8 cellular contexts compared by ENCODE assay signal in genomic region chr5:55344392-55344992, GRCh38. TPM values are rescaled to one million over a fixed set of nuclear protein-coding genes. Genes with fewer than 3 reads are reported as not detected.
DNase-seq lines count a peak whose midpoint lies in the region; ATAC-seq, FAIRE-seq and TF ChIP-seq lines count a peak whose summit lies in the region.

No MANE protein-coding gene starts in this region.

- H3K27me3 ChIP-seq in PC-9 (ENCODE audit: insufficient read depth, low read depth): no peaks in the 10 kb centered on the region

- H3K36me3 ChIP-seq in PC-9 (ENCODE audit: low read depth): peaks cover 26% of the 10 kb centered on the region

- TF ChIP-seq CTCF in GM10266 (IDR thresholded peaks at IDR 0.05; ENCODE audit: control insufficient read depth, insufficient read depth, low read depth, missing control alignments) (peak; percentile 76), PC-9 (conservative IDR thresholded peaks at IDR 0.05) (peak; percentile 90), fibroblast of the aortic adventitia (IDR thresholded peaks at IDR 0.05; ENCODE audit: insufficient read depth, low read length) (peak; percentile 95), osteocyte (IDR thresholded peaks at IDR 0.05) (peak; percentile 89), type B pancreatic cell (conservative IDR thresholded peaks at IDR 0.05) (peak; percentile 96)

- H4K20me1 ChIP-seq in PC-9 (ENCODE audit: insufficient read depth): no peaks in the 10 kb centered on the region; the same call in 1 of the 2 replicates

- no peak overlapping the region for H2AFZ ChIP-seq in PC-9

- no peak overlapping the region for H3K4me3 Mint-ChIP-seq in activated T-helper 1 cell treated with anti-CD3 and anti-CD28 coated beads, Interleukin-12 subunit alpha, Interleukin-12 subunit beta, Interleukin-2, Interleukin-4 antibody, amounts not matched to agents 30 ng/mL and 10 ng/mL and 1 ng/mL, durations not matched to agents 14 hours and 24 hours and 36 hours
- H3K4me3 Mint-ChIP-seq in osteocyte (ENCODE audit: unreplicated experiment): no peak overlapping the region
- H3K4me3 Mint-ChIP-seq in type B pancreatic cell: no peak overlapping the region

- H3F3A ChIP-seq in PC-9 (ENCODE audit: insufficient read depth, low read depth): peaks cover 7% of the 10 kb centered on the region; the same call in 1 of the 2 replicates

- peaks cover 41% of the 10 kb centered on the region for H3K36me3 Mint-ChIP-seq in activated T-helper 1 cell treated with anti-CD3 and anti-CD28 coated beads, Interleukin-12 subunit alpha, Interleukin-12 subunit beta, Interleukin-2, Interleukin-4 antibody, amounts not matched to agents 30 ng/mL and 10 ng/mL and 1 ng/mL, durations not matched to agents 14 hours and 24 hours and 36 hours (ENCODE audit: low read depth)
- H3K36me3 Mint-ChIP-seq in osteocyte (ENCODE audit: unreplicated experiment) (peaks cover 47% of the 10 kb centered on the region), type B pancreatic cell (peaks cover 23% of the 10 kb centered on the region)

- DNase-seq in GM10266 (ENCODE audit: extremely low spot score) (no peak), PC-9 (peak; percentile 45 to 51), fibroblast of the aortic adventitia (ENCODE audit: low read depth) (peak; percentile 79), osteocyte (ENCODE audit: extremely low spot score, unreplicated experiment) (no peak), type B pancreatic cell (ENCODE audit: extremely low spot score, unreplicated experiment) (no peak)
- DNase-seq in activated T-helper 1 cell treated with anti-CD3 and anti-CD28 coated beads, Interleukin-12 subunit alpha, Interleukin-12 subunit beta, Interleukin-2, Interleukin-4 antibody, amounts not matched to agents 30 ng/mL and 10 ng/mL and 1 ng/mL, durations not matched to agents 14 hours and 24 hours and 36 hours (ENCODE audit: low spot score): peak; percentile 37

- no peaks in the 10 kb centered on the region for H3K9me3 Mint-ChIP-seq in activated T-helper 1 cell treated with anti-CD3 and anti-CD28 coated beads, Interleukin-12 subunit alpha, Interleukin-12 subunit beta, Interleukin-2, Interleukin-4 antibody, amounts not matched to agents 30 ng/mL and 10 ng/mL and 1 ng/mL, durations not matched to agents 14 hours and 24 hours and 36 hours
- H3K9me3 Mint-ChIP-seq in osteocyte (ENCODE audit: unreplicated experiment): no peaks in the 10 kb centered on the region
- no peaks in the 10 kb centered on the region for H3K9me3 Mint-ChIP-seq in type B pancreatic cell

- H3K9me2 ChIP-seq in PC-9 (ENCODE audit: insufficient read depth): no peaks in the 10 kb centered on the region

- FAIRE-seq in A204.1 (lab: Jason Lieb, UNC): peak; percentile 98

- H3K4me3 ChIP-seq in PC-9 (no peak overlapping the region), fibroblast of the aortic adventitia (ENCODE audit: low read depth, low read length) (no peak overlapping the region)

- BruUV-seq in PC-9 (replicated peaks; lab: Mats Ljungman, UMichigan): no TSS peak

- POLR2A ChIA-PET in PC-9 (lab: Charles Lee; ENCODE audit: unreplicated experiment): no interaction called here

- intact Hi-C loops in PC-9 (cut with micrococcal nuclease; ENCODE audit: unreplicated experiment): loop anchor here (1.0 kb wide), 1 partner anchor 350 kb away; no protein-coding TSS in a partner anchor
- intact Hi-C loops in activated T-helper 1 cell treated with anti-CD3 and anti-CD28 coated beads, Interleukin-12 subunit alpha, Interleukin-12 subunit beta, Interleukin-2, Interleukin-4 antibody, amounts not matched to agents 30 ng/mL and 10 ng/mL and 1 ng/mL, durations not matched to agents 14 hours and 24 hours and 36 hours (cut with micrococcal nuclease): loop anchor here (1.0 kb wide), 1 partner anchor 350 kb away; no protein-coding TSS in a partner anchor

- 0 out of 2 replicates have a peak overlapping the region, but pooled peaks have one; percentile 1 for H3K27ac ChIP-seq in PC-9

- no peaks in the 10 kb centered on the region for H3K9me3 ChIP-seq in PC-9 (ENCODE audit: insufficient read depth, low read depth)

- no peaks in the 10 kb centered on the region for H3K79me2 ChIP-seq in PC-9 (ENCODE audit: low read depth)

- H3K27me3 Mint-ChIP-seq in activated T-helper 1 cell treated with anti-CD3 and anti-CD28 coated beads, Interleukin-12 subunit alpha, Interleukin-12 subunit beta, Interleukin-2, Interleukin-4 antibody, amounts not matched to agents 30 ng/mL and 10 ng/mL and 1 ng/mL, durations not matched to agents 14 hours and 24 hours and 36 hours (ENCODE audit: insufficient read depth): no peaks in the 10 kb centered on the region
- H3K27me3 Mint-ChIP-seq in osteocyte (ENCODE audit: unreplicated experiment) (no peaks in the 10 kb centered on the region), type B pancreatic cell (no peaks in the 10 kb centered on the region)

- H3K4me1 ChIP-seq in PC-9 (replicated peaks; ENCODE audit: insufficient read depth): no peaks in the 10 kb centered on the region

- no peaks in the 10 kb centered on the region for H3K4me1 Mint-ChIP-seq in activated T-helper 1 cell treated with anti-CD3 and anti-CD28 coated beads, Interleukin-12 subunit alpha, Interleukin-12 subunit beta, Interleukin-2, Interleukin-4 antibody, amounts not matched to agents 30 ng/mL and 10 ng/mL and 1 ng/mL, durations not matched to agents 14 hours and 24 hours and 36 hours (ENCODE audit: low read depth)
- H3K4me1 Mint-ChIP-seq in osteocyte (ENCODE audit: unreplicated experiment) (peaks cover 2% of the 10 kb centered on the region), type B pancreatic cell (ENCODE audit: unreplicated experiment) (no peaks in the 10 kb centered on the region)

- H3K4me2 ChIP-seq in PC-9: no peak overlapping the region

- H3K27ac Mint-ChIP-seq in activated T-helper 1 cell treated with anti-CD3 and anti-CD28 coated beads, Interleukin-12 subunit alpha, Interleukin-12 subunit beta, Interleukin-2, Interleukin-4 antibody, amounts not matched to agents 30 ng/mL and 10 ng/mL and 1 ng/mL, durations not matched to agents 14 hours and 24 hours and 36 hours: no peak overlapping the region
- H3K27ac Mint-ChIP-seq in osteocyte (ENCODE audit: unreplicated experiment): peak overlapping the region; percentile 74
- peak overlapping the region; percentile 13 for H3K27ac Mint-ChIP-seq in type B pancreatic cell

- ATAC-seq in GM21423 (IDR thresholded peaks at IDR 0.05; ENCODE audit: unreplicated experiment): no peak

- CTCF ChIA-PET in PC-9 (lab: Charles Lee): interaction anchor here (0.7 kb wide), 1 partner anchor 60 kb away, joined by 3 read pairs; no protein-coding TSS in a partner anchor

RNA-seq across cellular contexts. Expression of gene MTREX, which starts 36.7 kb away (rescaled TPM):
- total RNA-seq in PC-9 (2021): 51.7 and 56.7 TPM in 2 replicates
- total RNA-seq in activated T-helper 1 cell treated with anti-CD3 and anti-CD28 coated beads, Interleukin-12 subunit alpha, Interleukin-12 subunit beta, Interleukin-2, Interleukin-4 antibody, amounts not matched to agents 30 ng/mL and 10 ng/mL and 1 ng/mL, durations not matched to agents 14 hours and 24 hours and 36 hours: 110 and 122 TPM in 2 replicates
- total RNA-seq in fibroblast of the aortic adventitia (ENCODE audit: low replicate concordance): 102 and 123 TPM in 2 replicates
- 58.5 and 61.3 TPM in 2 replicates for total RNA-seq in osteocyte
- 66.0 and 77.5 TPM in 2 replicates for total RNA-seq in type B pancreatic cell (ENCODE audit: low replicate concordance)

RNA-seq across cellular contexts. Expression of gene DHX29, which starts 37.0 kb away (rescaled TPM):
- total RNA-seq in PC-9 (2021): 11.1 and 16.5 TPM in 2 replicates
- 20.3 and 22.3 TPM in 2 replicates for total RNA-seq in activated T-helper 1 cell treated with anti-CD3 and anti-CD28 coated beads, Interleukin-12 subunit alpha, Interleukin-12 subunit beta, Interleukin-2, Interleukin-4 antibody, amounts not matched to agents 30 ng/mL and 10 ng/mL and 1 ng/mL, durations not matched to agents 14 hours and 24 hours and 36 hours
- 36.7 and 53.4 TPM in 2 replicates for total RNA-seq in fibroblast of the aortic adventitia (ENCODE audit: low replicate concordance)
- total RNA-seq in osteocyte: 23.1 and 24.5 TPM in 2 replicates
- 21.7 and 24.0 TPM in 2 replicates for total RNA-seq in type B pancreatic cell (ENCODE audit: low replicate concordance)

Comparison
In these comparisons a context has a peak if more than half of its experiments do, and no peak if none do; other contexts are left out.
1. DNase-seq: peak in PC-9 (2 of 2), activated T-helper 1 cell treated with anti-CD3 and anti-CD28 coated beads, Interleukin-12 subunit alpha, Interleukin-12 subunit beta, Interleukin-2, Interleukin-4 antibody, amounts not matched to agents 30 ng/mL and 10 ng/mL and 1 ng/mL, durations not matched to agents 14 hours and 24 hours and 36 hours (single experiment) and fibroblast of the aortic adventitia (single experiment); none in GM10266 (single experiment), osteocyte (single experiment) and type B pancreatic cell (single experiment).
2. Peak in every context shown above with its lines, with median percentiles within 50 percentile points of each other: CTCF ChIP-seq.